ENCODE assay signal across 1 cellular context in the genomic region with DNA sequence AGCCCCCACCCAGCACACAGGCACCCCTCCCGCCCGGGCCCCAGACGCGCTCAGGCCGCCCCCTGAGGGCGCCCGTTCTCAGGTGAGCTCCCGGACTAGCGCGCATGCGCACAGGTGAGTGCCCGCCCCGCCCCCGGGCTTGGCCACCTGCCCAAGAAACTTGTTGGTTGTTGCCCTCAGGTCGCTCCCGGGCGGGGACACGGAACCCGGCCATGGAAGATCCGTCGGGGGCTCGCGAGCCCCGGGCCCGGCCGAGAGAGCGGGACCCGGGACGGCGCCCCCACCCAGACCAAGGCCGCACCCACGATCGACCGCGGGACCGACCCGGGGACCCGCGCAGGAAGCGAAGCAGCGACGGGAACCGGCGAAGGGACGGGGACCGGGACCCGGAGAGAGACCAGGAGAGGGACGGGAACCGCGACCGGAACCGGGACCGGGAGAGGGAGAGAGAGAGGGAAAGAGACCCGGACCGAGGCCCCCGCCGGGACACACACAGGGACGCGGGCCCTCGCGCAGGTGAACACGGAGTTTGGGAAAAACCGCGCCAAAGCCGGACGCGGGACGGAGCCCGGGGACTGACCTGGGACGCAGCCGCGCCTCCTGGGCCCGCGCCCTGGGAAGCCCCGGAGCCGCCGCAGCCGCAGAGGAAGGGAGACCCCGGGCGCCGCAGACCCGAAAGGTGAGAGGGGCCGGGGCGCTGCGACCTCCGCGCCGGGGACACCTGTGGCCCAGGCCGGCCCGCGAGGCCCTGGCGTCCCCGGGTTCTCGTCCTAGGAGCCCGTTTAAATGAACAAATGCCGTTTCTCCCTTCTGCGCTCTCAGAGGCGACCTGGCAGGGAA.
A peak's percentile ranks its signal among the peaks of the same experiment; 100 is the strongest.
TF ChIP-seq lines count a peak whose summit lies in the region.

A gene with protein sequence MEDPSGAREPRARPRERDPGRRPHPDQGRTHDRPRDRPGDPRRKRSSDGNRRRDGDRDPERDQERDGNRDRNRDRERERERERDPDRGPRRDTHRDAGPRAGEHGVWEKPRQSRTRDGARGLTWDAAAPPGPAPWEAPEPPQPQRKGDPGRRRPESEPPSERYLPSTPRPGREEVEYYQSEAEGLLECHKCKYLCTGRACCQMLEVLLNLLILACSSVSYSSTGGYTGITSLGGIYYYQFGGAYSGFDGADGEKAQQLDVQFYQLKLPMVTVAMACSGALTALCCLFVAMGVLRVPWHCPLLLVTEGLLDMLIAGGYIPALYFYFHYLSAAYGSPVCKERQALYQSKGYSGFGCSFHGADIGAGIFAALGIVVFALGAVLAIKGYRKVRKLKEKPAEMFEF (plus strand): TSS at position 167 of the 840 bp plus-strand sequence. CDS start 46 bp downstream, at position 213.

TF ChIP-seq in HepG2, 621 proteins besides CTCF, POLR2A, EP300 and RAD21 (continued from another document and continues in another):
- no peak for TF ChIP-seq NAIF1 (CRISPR knock-in tag; IDR thresholded peaks at IDR 0.05; ENCODE audit: borderline replicate concordance)
- TF ChIP-seq, protein P1, sequence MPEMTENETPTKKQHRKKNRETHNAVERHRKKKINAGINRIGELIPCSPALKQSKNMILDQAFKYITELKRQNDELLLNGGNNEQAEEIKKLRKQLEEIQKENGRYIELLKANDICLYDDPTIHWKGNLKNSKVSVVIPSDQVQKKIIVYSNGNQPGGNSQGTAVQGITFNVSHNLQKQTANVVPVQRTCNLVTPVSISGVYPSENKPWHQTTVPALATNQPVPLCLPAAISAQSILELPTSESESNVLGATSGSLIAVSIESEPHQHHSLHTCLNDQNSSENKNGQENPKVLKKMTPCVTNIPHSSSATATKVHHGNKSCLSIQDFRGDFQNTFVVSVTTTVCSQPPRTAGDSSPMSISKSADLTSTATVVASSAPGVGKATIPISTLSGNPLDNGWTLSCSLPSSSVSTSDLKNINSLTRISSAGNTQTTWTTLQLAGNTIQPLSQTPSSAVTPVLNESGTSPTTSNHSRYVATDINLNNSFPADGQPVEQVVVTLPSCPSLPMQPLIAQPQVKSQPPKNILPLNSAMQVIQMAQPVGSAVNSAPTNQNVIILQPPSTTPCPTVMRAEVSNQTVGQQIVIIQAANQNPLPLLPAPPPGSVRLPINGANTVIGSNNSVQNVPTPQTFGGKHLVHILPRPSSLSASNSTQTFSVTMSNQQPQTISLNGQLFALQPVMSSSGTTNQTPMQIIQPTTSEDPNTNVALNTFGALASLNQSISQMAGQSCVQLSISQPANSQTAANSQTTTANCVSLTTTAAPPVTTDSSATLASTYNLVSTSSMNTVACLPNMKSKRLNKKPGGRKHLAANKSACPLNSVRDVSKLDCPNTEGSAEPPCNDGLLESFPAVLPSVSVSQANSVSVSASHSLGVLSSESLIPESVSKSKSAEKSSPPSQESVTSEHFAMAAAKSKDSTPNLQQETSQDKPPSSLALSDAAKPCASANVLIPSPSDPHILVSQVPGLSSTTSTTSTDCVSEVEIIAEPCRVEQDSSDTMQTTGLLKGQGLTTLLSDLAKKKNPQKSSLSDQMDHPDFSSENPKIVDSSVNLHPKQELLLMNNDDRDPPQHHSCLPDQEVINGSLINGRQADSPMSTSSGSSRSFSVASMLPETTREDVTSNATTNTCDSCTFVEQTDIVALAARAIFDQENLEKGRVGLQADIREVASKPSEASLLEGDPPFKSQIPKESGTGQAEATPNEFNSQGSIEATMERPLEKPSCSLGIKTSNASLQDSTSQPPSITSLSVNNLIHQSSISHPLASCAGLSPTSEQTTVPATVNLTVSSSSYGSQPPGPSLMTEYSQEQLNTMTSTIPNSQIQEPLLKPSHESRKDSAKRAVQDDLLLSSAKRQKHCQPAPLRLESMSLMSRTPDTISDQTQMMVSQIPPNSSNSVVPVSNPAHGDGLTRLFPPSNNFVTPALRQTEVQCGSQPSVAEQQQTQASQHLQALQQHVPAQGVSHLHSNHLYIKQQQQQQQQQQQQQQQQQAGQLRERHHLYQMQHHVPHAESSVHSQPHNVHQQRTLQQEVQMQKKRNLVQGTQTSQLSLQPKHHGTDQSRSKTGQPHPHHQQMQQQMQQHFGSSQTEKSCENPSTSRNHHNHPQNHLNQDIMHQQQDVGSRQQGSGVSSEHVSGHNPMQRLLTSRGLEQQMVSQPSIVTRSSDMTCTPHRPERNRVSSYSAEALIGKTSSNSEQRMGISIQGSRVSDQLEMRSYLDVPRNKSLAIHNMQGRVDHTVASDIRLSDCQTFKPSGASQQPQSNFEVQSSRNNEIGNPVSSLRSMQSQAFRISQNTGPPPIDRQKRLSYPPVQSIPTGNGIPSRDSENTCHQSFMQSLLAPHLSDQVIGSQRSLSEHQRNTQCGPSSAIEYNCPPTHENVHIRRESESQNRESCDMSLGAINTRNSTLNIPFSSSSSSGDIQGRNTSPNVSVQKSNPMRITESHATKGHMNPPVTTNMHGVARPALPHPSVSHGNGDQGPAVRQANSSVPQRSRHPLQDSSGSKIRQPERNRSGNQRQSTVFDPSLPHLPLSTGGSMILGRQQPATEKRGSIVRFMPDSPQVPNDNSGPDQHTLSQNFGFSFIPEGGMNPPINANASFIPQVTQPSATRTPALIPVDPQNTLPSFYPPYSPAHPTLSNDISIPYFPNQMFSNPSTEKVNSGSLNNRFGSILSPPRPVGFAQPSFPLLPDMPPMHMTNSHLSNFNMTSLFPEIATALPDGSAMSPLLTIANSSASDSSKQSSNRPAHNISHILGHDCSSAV (CRISPR knock-in tag; IDR thresholded peaks at IDR 0.05; ENCODE audit: borderline replicate concordance), result no peak
- TF ChIP-seq ZNF530 (CRISPR knock-in tag; IDR thresholded peaks at IDR 0.05; ENCODE audit: low read depth), result no peak
- no peak for TF ChIP-seq FOXJ3 (CRISPR knock-in tag; IDR thresholded peaks at IDR 0.05; ENCODE audit: borderline replicate concordance)
- TF ChIP-seq, protein P2, sequence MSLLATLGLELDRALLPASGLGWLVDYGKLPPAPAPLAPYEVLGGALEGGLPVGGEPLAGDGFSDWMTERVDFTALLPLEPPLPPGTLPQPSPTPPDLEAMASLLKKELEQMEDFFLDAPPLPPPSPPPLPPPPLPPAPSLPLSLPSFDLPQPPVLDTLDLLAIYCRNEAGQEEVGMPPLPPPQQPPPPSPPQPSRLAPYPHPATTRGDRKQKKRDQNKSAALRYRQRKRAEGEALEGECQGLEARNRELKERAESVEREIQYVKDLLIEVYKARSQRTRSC (CRISPR knock-in tag; IDR thresholded peaks at IDR 0.05; ENCODE audit: low read depth), result no peak
- TF ChIP-seq ZFP36L2 (CRISPR knock-in tag; IDR thresholded peaks at IDR 0.05), result no peak
- no peak for TF ChIP-seq ZKSCAN1 (IDR thresholded peaks at IDR 0.05; ENCODE audit: low read length)
- TF ChIP-seq, protein P3, sequence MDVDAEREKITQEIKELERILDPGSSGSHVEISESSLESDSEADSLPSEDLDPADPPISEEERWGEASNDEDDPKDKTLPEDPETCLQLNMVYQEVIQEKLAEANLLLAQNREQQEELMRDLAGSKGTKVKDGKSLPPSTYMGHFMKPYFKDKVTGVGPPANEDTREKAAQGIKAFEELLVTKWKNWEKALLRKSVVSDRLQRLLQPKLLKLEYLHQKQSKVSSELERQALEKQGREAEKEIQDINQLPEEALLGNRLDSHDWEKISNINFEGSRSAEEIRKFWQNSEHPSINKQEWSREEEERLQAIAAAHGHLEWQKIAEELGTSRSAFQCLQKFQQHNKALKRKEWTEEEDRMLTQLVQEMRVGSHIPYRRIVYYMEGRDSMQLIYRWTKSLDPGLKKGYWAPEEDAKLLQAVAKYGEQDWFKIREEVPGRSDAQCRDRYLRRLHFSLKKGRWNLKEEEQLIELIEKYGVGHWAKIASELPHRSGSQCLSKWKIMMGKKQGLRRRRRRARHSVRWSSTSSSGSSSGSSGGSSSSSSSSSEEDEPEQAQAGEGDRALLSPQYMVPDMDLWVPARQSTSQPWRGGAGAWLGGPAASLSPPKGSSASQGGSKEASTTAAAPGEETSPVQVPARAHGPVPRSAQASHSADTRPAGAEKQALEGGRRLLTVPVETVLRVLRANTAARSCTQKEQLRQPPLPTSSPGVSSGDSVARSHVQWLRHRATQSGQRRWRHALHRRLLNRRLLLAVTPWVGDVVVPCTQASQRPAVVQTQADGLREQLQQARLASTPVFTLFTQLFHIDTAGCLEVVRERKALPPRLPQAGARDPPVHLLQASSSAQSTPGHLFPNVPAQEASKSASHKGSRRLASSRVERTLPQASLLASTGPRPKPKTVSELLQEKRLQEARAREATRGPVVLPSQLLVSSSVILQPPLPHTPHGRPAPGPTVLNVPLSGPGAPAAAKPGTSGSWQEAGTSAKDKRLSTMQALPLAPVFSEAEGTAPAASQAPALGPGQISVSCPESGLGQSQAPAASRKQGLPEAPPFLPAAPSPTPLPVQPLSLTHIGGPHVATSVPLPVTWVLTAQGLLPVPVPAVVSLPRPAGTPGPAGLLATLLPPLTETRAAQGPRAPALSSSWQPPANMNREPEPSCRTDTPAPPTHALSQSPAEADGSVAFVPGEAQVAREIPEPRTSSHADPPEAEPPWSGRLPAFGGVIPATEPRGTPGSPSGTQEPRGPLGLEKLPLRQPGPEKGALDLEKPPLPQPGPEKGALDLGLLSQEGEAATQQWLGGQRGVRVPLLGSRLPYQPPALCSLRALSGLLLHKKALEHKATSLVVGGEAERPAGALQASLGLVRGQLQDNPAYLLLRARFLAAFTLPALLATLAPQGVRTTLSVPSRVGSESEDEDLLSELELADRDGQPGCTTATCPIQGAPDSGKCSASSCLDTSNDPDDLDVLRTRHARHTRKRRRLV (CRISPR knock-in tag; IDR thresholded peaks at IDR 0.05), result no peak
- no peak for TF ChIP-seq ATF7 (IDR thresholded peaks at IDR 0.05)
- TF ChIP-seq ATF7 (CRISPR knock-in tag; IDR thresholded peaks at IDR 0.05), result no peak
- TF ChIP-seq, protein P4, sequence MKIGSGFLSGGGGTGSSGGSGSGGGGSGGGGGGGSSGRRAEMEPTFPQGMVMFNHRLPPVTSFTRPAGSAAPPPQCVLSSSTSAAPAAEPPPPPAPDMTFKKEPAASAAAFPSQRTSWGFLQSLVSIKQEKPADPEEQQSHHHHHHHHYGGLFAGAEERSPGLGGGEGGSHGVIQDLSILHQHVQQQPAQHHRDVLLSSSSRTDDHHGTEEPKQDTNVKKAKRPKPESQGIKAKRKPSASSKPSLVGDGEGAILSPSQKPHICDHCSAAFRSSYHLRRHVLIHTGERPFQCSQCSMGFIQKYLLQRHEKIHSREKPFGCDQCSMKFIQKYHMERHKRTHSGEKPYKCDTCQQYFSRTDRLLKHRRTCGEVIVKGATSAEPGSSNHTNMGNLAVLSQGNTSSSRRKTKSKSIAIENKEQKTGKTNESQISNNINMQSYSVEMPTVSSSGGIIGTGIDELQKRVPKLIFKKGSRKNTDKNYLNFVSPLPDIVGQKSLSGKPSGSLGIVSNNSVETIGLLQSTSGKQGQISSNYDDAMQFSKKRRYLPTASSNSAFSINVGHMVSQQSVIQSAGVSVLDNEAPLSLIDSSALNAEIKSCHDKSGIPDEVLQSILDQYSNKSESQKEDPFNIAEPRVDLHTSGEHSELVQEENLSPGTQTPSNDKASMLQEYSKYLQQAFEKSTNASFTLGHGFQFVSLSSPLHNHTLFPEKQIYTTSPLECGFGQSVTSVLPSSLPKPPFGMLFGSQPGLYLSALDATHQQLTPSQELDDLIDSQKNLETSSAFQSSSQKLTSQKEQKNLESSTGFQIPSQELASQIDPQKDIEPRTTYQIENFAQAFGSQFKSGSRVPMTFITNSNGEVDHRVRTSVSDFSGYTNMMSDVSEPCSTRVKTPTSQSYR (CRISPR knock-in tag; IDR thresholded peaks at IDR 0.05; ENCODE audit: borderline replicate concordance), result no peak; the same call in 1 of the 2 replicates
- no peak for TF ChIP-seq ZFYVE20 (CRISPR knock-in tag; IDR thresholded peaks at IDR 0.05; ENCODE audit: borderline replicate concordance, low read depth)
- TF ChIP-seq MED8 (CRISPR knock-in tag; IDR thresholded peaks at IDR 0.05; ENCODE audit: insufficient replicate concordance), result no peak
- TF ChIP-seq PCBP1 (IDR thresholded peaks at IDR 0.05; ENCODE audit: borderline replicate concordance, low read depth, low read length), result no peak
- TF ChIP-seq REL (CRISPR knock-in tag; conservative IDR thresholded peaks at IDR 0.05), result no peak
- TF ChIP-seq TRIM24 (CRISPR knock-in tag; IDR thresholded peaks at IDR 0.05), result no peak
- no peak for TF ChIP-seq CBX2 (IDR thresholded peaks at IDR 0.05; ENCODE audit: low read depth, low read length)
- no peak for TF ChIP-seq CBX2 (CRISPR knock-in tag; IDR thresholded peaks at IDR 0.05; ENCODE audit: low read depth)
- TF ChIP-seq, protein P5, sequence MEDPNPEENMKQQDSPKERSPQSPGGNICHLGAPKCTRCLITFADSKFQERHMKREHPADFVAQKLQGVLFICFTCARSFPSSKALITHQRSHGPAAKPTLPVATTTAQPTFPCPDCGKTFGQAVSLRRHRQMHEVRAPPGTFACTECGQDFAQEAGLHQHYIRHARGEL (CRISPR knock-in tag; IDR thresholded peaks at IDR 0.05), result no peak
- TF ChIP-seq ZNF432 (CRISPR knock-in tag; IDR thresholded peaks at IDR 0.05; ENCODE audit: borderline replicate concordance), result no peak
- TF ChIP-seq RELA (CRISPR knock-in tag; IDR thresholded peaks at IDR 0.05), result 0 out of 2 replicates have a peak, but pooled peaks have one; percentile 34
- 0 out of 2 replicates have a peak, but pooled peaks have one; percentile 21 for TF ChIP-seq ZNF124 (CRISPR knock-in tag; IDR thresholded peaks at IDR 0.05)
- 0 out of 2 replicates have a peak, but pooled peaks have one; percentile 31 for TF ChIP-seq RNF2 (conservative IDR thresholded peaks at IDR 0.05; ENCODE audit: low read depth)
- no peak for TF ChIP-seq HCFC1 (IDR thresholded peaks at IDR 0.05; ENCODE audit: low read depth, low read length)
- no peak for TF ChIP-seq NFYC (CRISPR knock-in tag; IDR thresholded peaks at IDR 0.05)
- TF ChIP-seq KMT2A (CRISPR knock-in tag; IDR thresholded peaks at IDR 0.05), result no peak
- no peak for TF ChIP-seq ZFP37 (CRISPR knock-in tag; IDR thresholded peaks at IDR 0.05; ENCODE audit: borderline replicate concordance)
- TF ChIP-seq, protein P6, sequence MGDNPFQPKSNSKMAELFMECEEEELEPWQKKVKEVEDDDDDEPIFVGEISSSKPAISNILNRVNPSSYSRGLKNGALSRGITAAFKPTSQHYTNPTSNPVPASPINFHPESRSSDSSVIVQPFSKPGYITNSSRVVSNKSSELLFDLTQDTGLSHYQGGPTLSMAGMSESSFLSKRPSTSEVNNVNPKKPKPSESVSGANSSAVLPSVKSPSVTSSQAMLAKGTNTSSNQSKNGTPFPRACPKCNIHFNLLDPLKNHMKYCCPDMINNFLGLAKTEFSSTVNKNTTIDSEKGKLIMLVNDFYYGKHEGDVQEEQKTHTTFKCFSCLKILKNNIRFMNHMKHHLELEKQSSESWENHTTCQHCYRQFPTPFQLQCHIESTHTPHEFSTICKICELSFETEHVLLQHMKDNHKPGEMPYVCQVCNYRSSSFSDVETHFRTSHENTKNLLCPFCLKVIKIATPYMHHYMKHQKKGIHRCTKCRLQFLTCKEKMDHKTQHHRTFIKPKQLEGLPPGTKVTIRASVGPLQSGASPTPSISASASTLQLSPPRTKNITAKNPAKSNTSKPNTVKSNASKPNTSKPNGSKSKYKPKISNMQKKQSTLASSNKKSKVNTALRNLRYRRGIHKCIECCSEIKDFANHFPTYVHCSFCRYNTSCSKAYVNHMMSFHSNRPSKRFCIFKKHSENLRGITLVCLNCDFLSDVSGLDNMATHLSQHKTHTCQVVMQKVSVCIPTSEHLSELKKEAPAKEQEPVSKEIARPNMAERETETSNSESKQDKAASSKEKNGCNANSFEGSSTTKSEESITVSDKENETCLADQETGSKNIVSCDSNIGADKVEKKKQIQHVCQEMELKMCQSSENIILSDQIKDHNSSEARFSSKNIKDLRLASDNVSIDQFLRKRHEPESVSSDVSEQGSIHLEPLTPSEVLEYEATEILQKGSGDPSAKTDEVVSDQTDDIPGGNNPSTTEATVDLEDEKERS (CRISPR knock-in tag; IDR thresholded peaks at IDR 0.05), result no peak
- peak; percentile 76 for TF ChIP-seq ZNF253 (CRISPR knock-in tag; IDR thresholded peaks at IDR 0.05; ENCODE audit: borderline replicate concordance)
- TF ChIP-seq ZFP1 (CRISPR knock-in tag; IDR thresholded peaks at IDR 0.05), result no peak; the same call in 1 of the 2 replicates
- TF ChIP-seq ZNF772 (CRISPR knock-in tag; IDR thresholded peaks at IDR 0.05), result no peak
- no peak for TF ChIP-seq CCAR2 (optimal IDR thresholded peaks at IDR 0.05; ENCODE audit: low read depth, low read length)
- peak; percentile 17; the same call in 1 of the 2 replicates for TF ChIP-seq HDAC2 (CRISPR knock-in tag; IDR thresholded peaks at IDR 0.05)
- TF ChIP-seq ZNF879 (CRISPR knock-in tag; IDR thresholded peaks at IDR 0.05), result peak; percentile 71; the same call in 1 of the 2 replicates
